In genomic region chr7:44629825-44630580, GRCh38 we compare ENCODE assay signal across 1 cellular context.
A peak's percentile ranks its signal among the peaks of the same experiment; 100 is the strongest.
TF ChIP-seq lines count a peak whose summit lies in the region.

No MANE protein-coding gene starts in this region.

TF ChIP-seq in GM12878, 131 proteins besides CTCF, POLR2A, EP300 and RAD21:
- TF ChIP-seq MXI1 (IDR thresholded peaks at IDR 0.05; ENCODE audit: low read depth, low read length) (no peak), TCF12 (IDR thresholded peaks at IDR 0.05; ENCODE audit: low read depth, low read length) (0 out of 2 replicates have a peak, but pooled peaks have one; percentile 13), POLR2AphosphoS5 (IDR thresholded peaks at IDR 0.05; ENCODE audit: low read length) (peak; percentile 31; the same call in 1 of the 2 replicates), ZNF687 (IDR thresholded peaks at IDR 0.05) (peak; percentile 60; the same call in 1 of the 2 replicates), NBN (IDR thresholded peaks at IDR 0.05) (0 out of 2 replicates have a peak, but pooled peaks have one; percentile 23), FOXM1 (IDR thresholded peaks at IDR 0.05; ENCODE audit: low read depth, low read length) (no peak), TCF3 (IDR thresholded peaks at IDR 0.05; ENCODE audit: borderline replicate concordance, insufficient read depth, low read depth, low read length) (no peak), ZNF24 (IDR thresholded peaks at IDR 0.05) (no peak), RAD51 (IDR thresholded peaks at IDR 0.05) (0 out of 2 replicates have a peak, but pooled peaks have one; percentile 40), EED (IDR thresholded peaks at IDR 0.05; ENCODE audit: low read depth) (peak; percentile 57; the same call in 1 of the 2 replicates), ZSCAN29 (IDR thresholded peaks at IDR 0.05) (no peak), GATAD2B (conservative IDR thresholded peaks at IDR 0.05; ENCODE audit: low read depth) (peak; percentile 42; the same call in 1 of the 2 replicates), SKIL (IDR thresholded peaks at IDR 0.05; ENCODE audit: low read depth, poor library complexity, severe bottlenecking) (peak; percentile 25), IKZF1 (conservative IDR thresholded peaks at IDR 0.05) (peak; percentile 48; the same call in 1 of the 2 replicates), BHLHE40 (IDR thresholded peaks at IDR 0.05; ENCODE audit: borderline replicate concordance in 1 of 2, low read depth in 2 of 2, low read length in 1 of 2) (peak; percentile 21 to 41; a peak in 2 of 4 replicates), IKZF2 (IDR thresholded peaks at IDR 0.05) (0 out of 4 replicates have a peak, but pooled peaks of 1 of the 2 experiments have one; percentile 16), RUNX3 (IDR thresholded peaks at IDR 0.05; ENCODE audit: low read length) (peak; percentile 12; the same call in 1 of the 2 replicates), MTA2 (IDR thresholded peaks at IDR 0.05; ENCODE audit: low read depth) (peak; percentile 13; the same call in 1 of the 2 replicates), HDAC2 (IDR thresholded peaks at IDR 0.05) (no peak)
